In genomic region chr18:32478317-32478716, GRCh38 we compare ENCODE assay signal across 24 cellular contexts.
"Had no signal": no experiment of that assay in that cellular context is flagged by ENCODE, and none has a peak within 500 bp of the region (broad histone marks: within the 10 kb centered on the region; RNA-seq: fewer than 3 reads in every experiment).

No MANE protein-coding gene starts in this region.

- H3K4me3 ChIP-seq: gastrocnemius medialis, heart right ventricle, psoas muscle, spleen, stomach, thoracic aorta, transverse colon had no signal

- H3K4me1 ChIP-seq: gastrocnemius medialis, heart right ventricle, psoas muscle, spleen, transverse colon had no signal

- H3K27ac ChIP-seq: gastrocnemius medialis, heart right ventricle, neutrophil, psoas muscle, spleen, stomach, thoracic aorta, transverse colon had no signal

- DNase-seq: effector memory CD4-positive, alpha-beta T cell; gastrocnemius medialis; heart right ventricle; hypothalamus; kidney glomerular epithelial cell; mesendoderm; naive B cell; nephron progenitor cell; psoas muscle; retina; spleen; stimulated activated CD4-positive, alpha-beta T cell treated with anti-CD3 and anti-CD28 coated beads, Interleukin-15, amount 100 ng/mL, for 24 hours; stimulated activated CD4-positive, alpha-beta T cell treated with anti-CD3 and anti-CD28 coated beads, Interleukin-1b, Interleukin-23, amount 100 ng/mL, for 48 hours; stimulated activated CD4-positive, alpha-beta T cell treated with anti-CD3 and anti-CD28 coated beads, Interleukin-4, amount 100 ng/mL, for 4 hours; stimulated activated naive CD4-positive, alpha-beta T cell; stomach; substantia nigra; transverse colon had no signal

- ATAC-seq: esophagus mucosa, gastrocnemius medialis, heart right ventricle, psoas muscle, sciatic nerve had no signal

- H3K36me3 ChIP-seq: gastrocnemius medialis, heart right ventricle, neutrophil, spleen, stomach, thoracic aorta, transverse colon had no signal

- H3K9me3 ChIP-seq: gastrocnemius medialis, heart right ventricle, neutrophil, psoas muscle, spleen, stomach, thoracic aorta, transverse colon had no signal

- FAIRE-seq: endometrium, islet of Langerhans had no signal

- H3K27me3 ChIP-seq: gastrocnemius medialis, stomach, transverse colon had no signal
